In the genomic region with DNA sequence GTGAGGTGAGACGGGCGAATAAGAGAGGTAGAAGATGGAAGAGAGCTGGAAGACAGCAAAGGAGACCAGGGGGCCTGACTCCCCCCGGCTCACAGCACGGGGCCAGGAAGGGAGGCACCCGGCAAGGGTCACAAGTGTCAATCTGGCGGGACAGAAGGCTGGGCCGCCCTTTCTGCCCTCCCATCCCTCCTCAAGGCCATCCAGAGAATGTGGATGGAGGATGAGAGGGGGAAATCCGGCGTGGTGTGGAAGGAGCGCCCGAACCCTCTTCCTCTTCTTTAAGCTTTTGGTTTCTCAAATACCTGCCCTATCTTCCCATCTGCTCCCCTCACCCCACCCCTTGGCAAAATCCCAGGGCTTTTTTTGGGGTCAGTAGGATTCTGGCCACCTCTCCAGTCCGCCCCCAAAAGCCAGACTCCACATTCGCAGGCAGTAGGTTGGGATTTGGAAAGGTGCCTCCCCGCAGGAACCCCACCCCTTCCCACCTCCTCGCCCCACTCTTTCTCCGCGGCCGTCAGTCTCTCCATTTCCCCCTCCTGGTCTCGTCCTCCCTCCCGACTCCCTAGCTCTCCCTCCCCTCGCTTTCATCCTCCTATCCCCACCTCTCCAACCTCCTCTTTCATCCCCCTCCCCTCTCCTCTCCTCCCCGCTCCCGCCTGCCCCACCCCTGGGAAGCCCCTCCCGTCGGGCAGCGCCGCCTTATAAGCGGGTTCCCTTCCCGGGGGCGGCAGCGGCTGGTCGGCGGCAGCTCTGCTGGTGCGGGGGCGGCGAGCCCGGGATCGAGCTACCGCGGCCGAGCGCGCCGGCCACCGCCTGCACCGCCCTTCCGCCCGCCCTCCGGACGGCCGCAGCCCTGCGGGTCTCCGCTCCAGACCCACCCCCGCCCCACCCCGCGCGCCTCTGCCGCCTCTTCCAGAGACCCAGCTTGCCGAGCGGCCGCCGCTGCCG, we compare ENCODE assay signal across 8 cellular contexts. TPM values are rescaled to one million over a fixed set of nuclear protein-coding genes. Genes with fewer than 3 reads are reported as not detected.
DNase-seq lines count a peak whose midpoint lies in the region; ATAC-seq and TF ChIP-seq lines count a peak whose summit lies in the region.

A gene with protein sequence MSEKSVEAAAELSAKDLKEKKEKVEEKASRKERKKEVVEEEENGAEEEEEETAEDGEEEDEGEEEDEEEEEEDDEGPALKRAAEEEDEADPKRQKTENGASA (plus strand): TSS at position 730 of the 948 bp plus-strand sequence. CDS start 343 bp downstream, outside the sequence.

- H3K4me1 ChIP-seq in SJCRH30 = peaks cover 26% of the 10 kb centered on the region

- peak within 1 kb of the TSS; percentile 61 for H3K27ac Mint-ChIP-seq in stimulated activated memory B cell treated with anti-CD40 and anti-IgM and Interleukin-4, amounts not matched to agents 10 μg/mL and 1 μg/mL and 100 μg/mL, for 72 hours

- peak; percentile 39 for DNase-seq in DMS 273 treated with DMSO at 0.1 percent for 48 hours (lab: John Stamatoyannopoulos, UW)
- DNase-seq in LNCaP clone FGC (ENCODE audit: low read depth) = peak; percentile 70
- DNase-seq in SJCRH30 = peak; percentile 87 to 90
- peak; percentile 94 for DNase-seq in coronary artery (ENCODE audit: low spot score)
- peak; percentile 71 to 86 for DNase-seq in left colon

- peaks cover 70% of the 10 kb centered on the region for H3K27me3 Mint-ChIP-seq in stimulated activated memory B cell treated with anti-CD40 and anti-IgM and Interleukin-4, amounts not matched to agents 10 μg/mL and 1 μg/mL and 100 μg/mL, for 72 hours

- intact Hi-C loops in left colon (cut with DNase I, micrococcal nuclease) = no loop called here

- H3K9me3 ChIP-seq in SJCRH30 (replicated peaks) = no peaks in the 10 kb centered on the region

- no peaks in the 10 kb centered on the region for H3K27me3 ChIP-seq in SJCRH30

- peak within 1 kb of the TSS; percentile 89 for H3K4me3 Mint-ChIP-seq in stimulated activated memory B cell treated with anti-CD40 and anti-IgM and Interleukin-4, amounts not matched to agents 10 μg/mL and 1 μg/mL and 100 μg/mL, for 72 hours

- ATAC-seq in GM21381 (IDR thresholded peaks at IDR 0.05; ENCODE audit: unreplicated experiment) (peak; percentile 24), left colon (peak; percentile 29), HG03457 (IDR thresholded peaks at IDR 0.05; ENCODE audit: unreplicated experiment) (no peak)
- peak; percentile 13 for ATAC-seq in stimulated activated memory B cell treated with anti-CD40 and anti-IgM and Interleukin-4, amounts not matched to agents 10 μg/mL and 1 μg/mL and 100 μg/mL, for 72 hours

- H3K4me3 ChIP-seq in LNCaP clone FGC (ENCODE audit: low read depth, low read length) = peak within 1 kb of the TSS; percentile 81
- H3K4me3 ChIP-seq in SJCRH30 = peak within 1 kb of the TSS; percentile 78
- peak within 1 kb of the TSS; percentile 96 for H3K4me3 ChIP-seq in coronary artery

- no peaks in the 10 kb centered on the region for H3K36me3 ChIP-seq in SJCRH30

- H3K9me3 Mint-ChIP-seq in stimulated activated memory B cell treated with anti-CD40 and anti-IgM and Interleukin-4, amounts not matched to agents 10 μg/mL and 1 μg/mL and 100 μg/mL, for 72 hours = no peaks in the 10 kb centered on the region

- no peak for TF ChIP-seq CTCF in LNCaP clone FGC (IDR thresholded peaks at IDR 0.05; ENCODE audit: control insufficient read depth, extremely low read depth, insufficient read depth)
- TF ChIP-seq CTCF in coronary artery (IDR thresholded peaks at IDR 0.05) = no peak

- H3K4me1 Mint-ChIP-seq in stimulated activated memory B cell treated with anti-CD40 and anti-IgM and Interleukin-4, amounts not matched to agents 10 μg/mL and 1 μg/mL and 100 μg/mL, for 72 hours = peaks cover 33% of the 10 kb centered on the region

- no peaks in the 10 kb centered on the region for H3K36me3 Mint-ChIP-seq in stimulated activated memory B cell treated with anti-CD40 and anti-IgM and Interleukin-4, amounts not matched to agents 10 μg/mL and 1 μg/mL and 100 μg/mL, for 72 hours

- no peak within 1 kb of the TSS for H3K27ac ChIP-seq in SJCRH30
- H3K27ac ChIP-seq in coronary artery = peak within 1 kb of the TSS; percentile 82 to 100

RNA-seq across cellular contexts. Expression of the gene that starts here (rescaled TPM):
- total RNA-seq in SJCRH30 (2014; rRNA removed; shearing (Covaris generic)) = 84.2 and 89.9 TPM in 2 replicates
- total RNA-seq in left colon = 100 to 1,000 TPM in 1 of 2 donors, 10 to 100 TPM in 1; 89.6 to 123 TPM

Comparison
In these comparisons a context has a peak if more than half of its experiments do, and no peak if none do; other contexts are left out.
1. DNase-seq: peak in every context shown above with its lines; median percentile 94 in coronary artery; 88 in SJCRH30; 78 in left colon; 70 in LNCaP clone FGC; 39 in DMS 273 treated with DMSO at 0.1 percent for 48 hours.